18 cellular contexts compared by ENCODE assay signal in genomic region chr19:40781140-40781539, GRCh38. TPM values are rescaled to one million over a fixed set of nuclear protein-coding genes. Genes with fewer than 3 reads are reported as not detected.
"Had no signal": no experiment of that assay in that cellular context is flagged by ENCODE, and none has a peak within 500 bp of the region (broad histone marks: within the 10 kb centered on the region; RNA-seq: fewer than 3 reads in every experiment).

No MANE protein-coding gene starts in this region.

- H3K4me3 Mint-ChIP-seq: activated CD4-positive, alpha-beta T cell treated with anti-CD3 and anti-CD28 coated beads for 36 hours; brain; dendritic cell treated with granulocyte-macrophage colony-stimulating factor and Interleukin-4, amounts not matched to agents 40 ng/mL and 50 ng/mL, for 4 days; effector memory CD8-positive, alpha-beta T cell had no signal

- H3K36me3 ChIP-seq: right atrium auricular region had no signal

- H3K27ac ChIP-seq: hepatocyte, neutrophil, right atrium auricular region had no signal

- H3K27me3 ChIP-seq: hepatocyte, neutrophil, right atrium auricular region had no signal

- H3K36me3 Mint-ChIP-seq: activated naive CD4-positive, alpha-beta T cell treated with anti-CD3 and anti-CD28 coated beads, Interleukin-2, amount 50 U/mL, for 72 hours had no signal

- DNase-seq: activated CD4-positive, alpha-beta T cell treated with anti-CD3 and anti-CD28 coated beads for 36 hours; activated CD8-positive, alpha-beta memory T cell treated with anti-CD3 and anti-CD28 coated beads for 24 hours; amniotic stem cell; effector memory CD8-positive, alpha-beta T cell; midbrain; posterior cingulate gyrus; SIG-M5; stimulated activated naive CD4-positive, alpha-beta T cell; T1000 had no signal

- H3K4me3 ChIP-seq: hepatocyte, right atrium auricular region, smooth muscle cell had no signal

- H3K9me3 Mint-ChIP-seq: activated naive CD4-positive, alpha-beta T cell treated with anti-CD3 and anti-CD28 coated beads, Interleukin-2, amount 50 U/mL, for 72 hours; brain; dendritic cell treated with granulocyte-macrophage colony-stimulating factor and Interleukin-4, amounts not matched to agents 40 ng/mL and 50 ng/mL, for 4 days; effector memory CD8-positive, alpha-beta T cell had no signal

- H3K27me3 Mint-ChIP-seq: activated CD4-positive, alpha-beta T cell treated with anti-CD3 and anti-CD28 coated beads for 36 hours; dendritic cell treated with granulocyte-macrophage colony-stimulating factor and Interleukin-4, amounts not matched to agents 40 ng/mL and 50 ng/mL, for 4 days; effector memory CD8-positive, alpha-beta T cell had no signal

- H3K4me2 ChIP-seq: hepatocyte, smooth muscle cell had no signal

- ATAC-seq: activated CD4-positive, alpha-beta T cell treated with anti-CD3 and anti-CD28 coated beads for 36 hours; activated naive CD4-positive, alpha-beta T cell treated with anti-CD3 and anti-CD28 coated beads, Interleukin-2, amount 50 U/mL, for 72 hours; effector memory CD8-positive, alpha-beta T cell had no signal

RNA-seq across cellular contexts. Expression of gene MIA, which starts 5.8 kb away (rescaled TPM):
- total RNA-seq: activated naive CD4-positive, alpha-beta T cell treated with anti-CD3 and anti-CD28 coated beads, Interleukin-2, amount 50 U/mL, for 72 hours; epithelial cell of proximal tubule; hepatocyte; kidney epithelial cell had no signal
